In the genomic region with DNA sequence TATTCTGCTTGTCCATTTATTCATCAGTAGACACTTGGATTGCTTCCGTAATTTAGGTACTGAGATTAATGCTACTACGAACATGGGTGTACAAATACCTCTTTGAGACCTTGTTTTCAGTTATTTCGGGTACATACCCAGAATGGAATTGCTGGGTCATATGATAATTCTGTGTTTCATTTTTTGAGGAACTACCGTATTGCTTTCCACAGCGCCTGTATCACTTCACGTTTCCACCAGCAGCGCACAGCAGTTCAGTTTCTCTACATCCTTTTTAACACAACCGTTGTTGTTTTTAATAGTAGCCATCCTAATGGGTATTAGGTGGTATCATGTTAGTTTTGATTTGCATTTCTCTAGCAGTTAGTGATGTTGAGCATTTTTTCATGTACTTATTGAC, we compare ENCODE assay signal across 28 cellular contexts. TPM values are rescaled to one million over a fixed set of nuclear protein-coding genes. Genes with fewer than 3 reads are reported as not detected.
DNase-seq lines count a peak whose midpoint lies in the region; ATAC-seq and TF ChIP-seq lines count a peak whose summit lies in the region.
"Had no signal": no experiment of that assay in that cellular context is flagged by ENCODE, and none has a peak within 500 bp of the region (broad histone marks: within the 10 kb centered on the region; RNA-seq: fewer than 3 reads in every experiment).

No MANE protein-coding gene starts in this region.

- H3K27ac Mint-ChIP-seq in activated CD4-positive, alpha-beta memory T cell treated with anti-CD3 and anti-CD28 coated beads for 36 hours = no peak overlapping the region
- H3K27ac Mint-ChIP-seq: CD4-positive, alpha-beta T cell; GM23338; neural progenitor cell; T-helper 1 cell treated with Interleukin-12 subunit alpha and Interleukin-12 subunit beta and Interleukin-4 antibody, amounts not matched to agents 30 μg/mL and 1 μg/mL, for 36 hours had no signal

- ATAC-seq in HG03342 (IDR thresholded peaks at IDR 0.05; ENCODE audit: unreplicated experiment) (peak; percentile 48), left lung (peak; percentile 27)
- ATAC-seq: GM23338, left lobe of liver had no signal

- DNase-seq in left lung = no peak
- no peak for DNase-seq in foreskin fibroblast
- DNase-seq in thyroid gland = no peak
- DNase-seq in activated CD4-positive, alpha-beta memory T cell treated with anti-CD3 and anti-CD28 coated beads for 36 hours = no peak
- no peak for DNase-seq in GM23248
- DNase-seq: activated CD4-positive, alpha-beta T cell treated with anti-CD3 and anti-CD28 coated beads, Interleukin-2, amount 50 U/mL, for 4 hours; activated naive CD4-positive, alpha-beta T cell; amygdala; CD4-positive, alpha-beta T cell; dermis blood vessel endothelial cell; DMS153; head of caudate nucleus; KBM-7; NCI-H1417 treated with DMSO at 0.1 percent for 48 hours; NCI-H526; PC-9; SJCRH30; stimulated activated naive CD4-positive, alpha-beta T cell treated with Interleukin-2 at 50 U/mL for 16 hours; tibial artery; WERI-Rb-1 had no signal

- no peak for TF ChIP-seq POLR2A in thyroid gland (IDR thresholded peaks at IDR 0.05)

- no peaks in the 10 kb centered on the region for H3K27me3 Mint-ChIP-seq in activated CD4-positive, alpha-beta memory T cell treated with anti-CD3 and anti-CD28 coated beads for 36 hours
- H3K27me3 Mint-ChIP-seq: CD4-positive, alpha-beta T cell had no signal

- TF ChIP-seq CTCF in GM12875 (IDR thresholded peaks at IDR 0.05; ENCODE audit: borderline replicate concordance, insufficient read depth, low read depth, low read length) (0 out of 2 replicates have a peak, but pooled peaks have one; percentile 1), OCI-LY3 (IDR thresholded peaks at IDR 0.05; ENCODE audit: low read depth, low read length) (no peak), left lung (IDR thresholded peaks at IDR 0.05) (no peak), foreskin fibroblast (IDR thresholded peaks at IDR 0.05; ENCODE audit: low read depth, low read length) (no peak), thyroid gland (IDR thresholded peaks at IDR 0.05) (no peak)

- H3K4me1 ChIP-seq in OCI-LY3 (ENCODE audit: low read length) (peaks cover 25% of the 10 kb centered on the region), left lung (peaks cover 0 to 34% of the 10 kb centered on the region in 2 donors), thyroid gland (no peaks in the 10 kb centered on the region), GM23248 (ENCODE audit: insufficient read depth) (no peaks in the 10 kb centered on the region)
- H3K4me1 ChIP-seq: neural progenitor cell, prostate gland, SJCRH30 had no signal

- H3K36me3 ChIP-seq in OCI-LY3 (replicated peaks; ENCODE audit: low read depth, low read length) (peaks cover 56% of the 10 kb centered on the region), left lung (peaks cover 0 to 8% of the 10 kb centered on the region in 2 donors), thyroid gland (no peaks in the 10 kb centered on the region), GM23248 (ENCODE audit: low read depth) (peaks cover 12% of the 10 kb centered on the region; the same call in 1 of the 2 replicates)
- H3K36me3 ChIP-seq: prostate gland, WERI-Rb-1 had no signal

- H3K36me3 Mint-ChIP-seq in activated CD4-positive, alpha-beta memory T cell treated with anti-CD3 and anti-CD28 coated beads for 36 hours = peaks cover 35% of the 10 kb centered on the region

- H3K27ac ChIP-seq in OCI-LY3 (ENCODE audit: low read length) = peak overlapping the region; percentile 69
- H3K27ac ChIP-seq in left lung = no peak overlapping the region
- H3K27ac ChIP-seq in thyroid gland = no peak overlapping the region
- no peak overlapping the region for H3K27ac ChIP-seq in GM23248
- H3K27ac ChIP-seq: neural progenitor cell, PC-9, prostate gland, SJCRH30, tibial artery, WERI-Rb-1 had no signal

- 86 to 94% methylated on average over 8 of the region's 8 CpGs for WGBS in thyroid gland, 2 donors
- 89 to 90% methylated on average over 8 of the region's 8 CpGs for WGBS in GM23248 (ENCODE audit: low coverage in 1 of 2, low lambda C conversion rate in 2 of 2, missing lambda C conversion rate in 2 of 2), 2 experiments

- H3K4me3 ChIP-seq in GM12875 (ENCODE audit: low read depth, low read length) (no peak overlapping the region), OCI-LY3 (ENCODE audit: low read length) (peak overlapping the region; percentile 46), left lung (no peak overlapping the region), foreskin fibroblast (ENCODE audit: low read depth in 1 of 2, low read length in 2 of 2) (no peak overlapping the region), thyroid gland (replicated peaks in 1 of 3) (no peak overlapping the region), GM23248 (no peak overlapping the region)
- H3K4me3 ChIP-seq: GM23338, neural progenitor cell, PC-9, prostate gland, SJCRH30, tibial artery had no signal

- no peak overlapping the region for H3K4me3 Mint-ChIP-seq in activated CD4-positive, alpha-beta memory T cell treated with anti-CD3 and anti-CD28 coated beads for 36 hours
- H3K4me3 Mint-ChIP-seq: CD4-positive, alpha-beta T cell; GM23338; neural progenitor cell; T-helper 1 cell treated with Interleukin-12 subunit alpha and Interleukin-12 subunit beta and Interleukin-4 antibody, amounts not matched to agents 30 μg/mL and 1 μg/mL, for 36 hours had no signal

- CTCF ChIA-PET in activated CD4-positive, alpha-beta memory T cell treated with anti-CD3 and anti-CD28 coated beads for 36 hours (lab: Charles Lee) = no interaction called here

- peaks cover 51% of the 10 kb centered on the region for H3K4me1 Mint-ChIP-seq in activated CD4-positive, alpha-beta memory T cell treated with anti-CD3 and anti-CD28 coated beads for 36 hours (ENCODE audit: low read depth)
- H3K4me1 Mint-ChIP-seq: neural progenitor cell had no signal

- H3K27me3 ChIP-seq in OCI-LY3 (ENCODE audit: low read depth, low read length) (no peaks in the 10 kb centered on the region), left lung (no peaks in the 10 kb centered on the region), thyroid gland (no peaks in the 10 kb centered on the region), GM23248 (replicated peaks; ENCODE audit: insufficient read depth) (no peaks in the 10 kb centered on the region)
- H3K27me3 ChIP-seq: neural progenitor cell, SJCRH30, tibial artery had no signal

- in situ Hi-C loops in GM23248 (cut with MboI) = no loop called here

- intact Hi-C loops in left lung (cut with DNase I) = no loop called here
- intact Hi-C loops in thyroid gland (cut with DNase I) = no loop called here
- intact Hi-C loops in activated CD4-positive, alpha-beta memory T cell treated with anti-CD3 and anti-CD28 coated beads for 36 hours (cut with micrococcal nuclease) = no loop called here

- H3K4me2 ChIP-seq in OCI-LY3 (ENCODE audit: low read length) (peak overlapping the region; percentile 68), GM23248 (ENCODE audit: unreplicated experiment) (no peak overlapping the region)
- H3K4me2 ChIP-seq: GM23338, neural progenitor cell, PC-9 had no signal

- no peaks in the 10 kb centered on the region for H3K9me2 ChIP-seq in GM23248 (ENCODE audit: insufficient read depth)

- H3F3A ChIP-seq in GM23248 (ENCODE audit: insufficient read depth) = no peaks in the 10 kb centered on the region

- H4K20me1 ChIP-seq in OCI-LY3 (ENCODE audit: insufficient read depth, low read length) (peaks cover 56% of the 10 kb centered on the region), GM23248 (ENCODE audit: insufficient read depth) (peaks cover 9% of the 10 kb centered on the region; the same call in 1 of the 2 replicates)

- H2AFZ ChIP-seq in OCI-LY3 (ENCODE audit: low read depth, low read length) (no peak overlapping the region), GM23248 (no peak overlapping the region)
- H2AFZ ChIP-seq: GM23338, neural progenitor cell, PC-9 had no signal

- H3K79me2 ChIP-seq in OCI-LY3 (ENCODE audit: low read length) (peaks cover 98% of the 10 kb centered on the region), GM23248 (ENCODE audit: insufficient read depth) (peaks cover 100% of the 10 kb centered on the region)

- 0 out of 2 replicates have a peak, but pooled peaks cover 2% of the 10 kb centered on the region for H3K9me3 ChIP-seq in OCI-LY3 (ENCODE audit: insufficient read depth, low read length)
- H3K9me3 ChIP-seq in left lung = no peaks in the 10 kb centered on the region
- no peaks in the 10 kb centered on the region for H3K9me3 ChIP-seq in thyroid gland
- H3K9me3 ChIP-seq in GM23248 (ENCODE audit: low read depth) = no peaks in the 10 kb centered on the region
- H3K9me3 ChIP-seq: prostate gland, tibial artery had no signal

- peak overlapping the region; percentile 9; the same call in 1 of the 2 replicates for H3K9ac ChIP-seq in OCI-LY3 (ENCODE audit: low read length)
- H3K9ac ChIP-seq in GM23248 = no peak overlapping the region
- H3K9ac ChIP-seq: neural progenitor cell had no signal

- POLR2A ChIA-PET in activated CD4-positive, alpha-beta memory T cell treated with anti-CD3 and anti-CD28 coated beads for 36 hours (lab: Charles Lee) = no interaction called here

- peaks cover 6% of the 10 kb centered on the region for H3K9me3 Mint-ChIP-seq in activated CD4-positive, alpha-beta memory T cell treated with anti-CD3 and anti-CD28 coated beads for 36 hours
- H3K9me3 Mint-ChIP-seq: CD4-positive, alpha-beta T cell; GM23338 had no signal

RNA-seq across cellular contexts. Expression of a gene that starts 9.5 kb away (rescaled TPM):
- total RNA-seq in left lung (10 to 100 TPM; 71.6 to 87.1 TPM), thyroid gland (10 to 100 TPM; 29.9 to 43.8 (median 39.0) TPM)
- total RNA-seq in activated CD4-positive, alpha-beta memory T cell treated with anti-CD3 and anti-CD28 coated beads for 36 hours = 100 to 1,000 TPM in 1 of 2 experiments, 10 to 100 TPM in 1; 98.4 to 101 TPM
- total RNA-seq in GM23248 (2014; rRNA removed; shearing (Covaris generic)) = 22.6 and 24.4 TPM in 2 replicates
- polyA plus RNA-seq in GM23248 (2016; fragmentation: Nextera tagmentation; extraction: Ambion mirVana) = 29.4 and 30.5 TPM in 2 replicates

RNA-seq across cellular contexts. Expression of a gene that starts 36.9 kb away (rescaled TPM):
- total RNA-seq in left lung = 10 to 100 TPM; 21.7 to 21.9 TPM
- total RNA-seq in thyroid gland = 10 to 100 TPM; 23.1 to 40.6 (median 31.3) TPM
- 10 to 100 TPM; 47.5 to 49.2 TPM for total RNA-seq in activated CD4-positive, alpha-beta memory T cell treated with anti-CD3 and anti-CD28 coated beads for 36 hours
- 27.6 and 37.3 TPM in 2 replicates for total RNA-seq in GM23248 (2014; rRNA removed; shearing (Covaris generic))
- polyA plus RNA-seq in GM23248 (2016; fragmentation: Nextera tagmentation; extraction: Ambion mirVana) = 36.0 and 37.3 TPM in 2 replicates

RNA-seq across cellular contexts. Expression of a gene that starts 37.1 kb away (rescaled TPM):
- total RNA-seq in left lung (1 to 10 TPM; 3.1 TPM), thyroid gland (1 to 10 TPM; 1.2 to 5.2 (median 3.8) TPM)
- 1 to 10 TPM; 6.5 to 6.6 TPM for total RNA-seq in activated CD4-positive, alpha-beta memory T cell treated with anti-CD3 and anti-CD28 coated beads for 36 hours
- 5.4 and 5.6 TPM in 2 replicates for total RNA-seq in GM23248 (2014; rRNA removed; shearing (Covaris generic))
- 4.5 and 5.7 TPM in 2 replicates for polyA plus RNA-seq in GM23248 (2016; fragmentation: Nextera tagmentation; extraction: Ambion mirVana)
